Comparison of ENCODE assay signal across 8 cellular contexts in genomic region chr1:1402901-1403392, GRCh38. TPM values are rescaled to one million over a fixed set of nuclear protein-coding genes. Genes with fewer than 3 reads are reported as not detected.
DNase-seq lines count a peak whose midpoint lies in the region; ATAC-seq, FAIRE-seq and TF ChIP-seq lines count a peak whose summit lies in the region.
"Not testable (repeated sequence)": the region's sequence is repeated elsewhere in the genome, so short reads cannot be mapped to it uniquely, and the experiment has no call there.
"Had no signal": no experiment of that assay in that cellular context is flagged by ENCODE, and none has a peak within 500 bp of the region (broad histone marks: within the 10 kb centered on the region; RNA-seq: fewer than 3 reads in every experiment).

No MANE protein-coding gene starts in this region.

- H3K4me1 ChIP-seq in GM23338 (ENCODE audit: insufficient read depth) (peaks cover 19% of the 10 kb centered on the region), HepG2 (ENCODE audit: insufficient read depth, low read length) (peaks cover 57% of the 10 kb centered on the region)

- not testable (repeated sequence) for H3K27ac Mint-ChIP-seq in GM23338; neural crest cell (ENCODE audit: unreplicated experiment)
- H3K27ac Mint-ChIP-seq in T-helper 17 cell (peak overlapping the region; percentile 91), chondrocyte (ENCODE audit: unreplicated experiment) (peak overlapping the region; percentile 59)
- peak overlapping the region; percentile 96 for H3K27ac Mint-ChIP-seq in activated T-cell treated with anti-CD3 and anti-CD28 coated beads, Interleukin-2, amount 50 U/mL, for 24 hours
- peak overlapping the region; percentile 80 for H3K27ac Mint-ChIP-seq in activated naive CD8-positive, alpha-beta T cell

- H4K20me1 ChIP-seq in GM23338 (replicated peaks; ENCODE audit: insufficient read depth) (peaks cover 26% of the 10 kb centered on the region), HepG2 (ENCODE audit: insufficient read depth, low read length) (peaks cover 19% of the 10 kb centered on the region)

- H3K36me3 ChIP-seq in GM23338 (ENCODE audit: insufficient read depth) (peaks cover 42% of the 10 kb centered on the region), HepG2 (replicated peaks in 1 of 2; ENCODE audit: control insufficient read depth in 1 of 2, insufficient read depth in 2 of 2, low read length in 2 of 2) (peaks cover 6 to 30% of the 10 kb centered on the region in 2 experiments; a peak in 3 of 5 replicates)

- TF ChIP-seq CTCF in GM23338 (conservative IDR thresholded peaks at IDR 0.05; ENCODE audit: low read depth in 2 of 2); chondrocyte (IDR thresholded peaks at IDR 0.05); HepG2 (CRISPR knock-in tag; IDR thresholded peaks at IDR 0.05); neural crest cell (conservative IDR thresholded peaks at IDR 0.05): not testable (repeated sequence)

- POLR2A ChIA-PET in HepG2 (lab: Yijun Ruan, JAX): interaction anchor here (1.2 to 12.4 kb wide), 8 partner anchors 15 to 103 kb away, joined by 3 to 355 read pairs (median 10); partner anchors contain the start of genes ANKRD65 and VWA1

- in situ Hi-C loops in HepG2 (cut with HindIII; ENCODE audit: extremely low pct_ligation_motif_present, low pct_unique_long_range_greater_than_20kb): loop anchor here (5.0 kb wide), 1 partner anchor 34 kb away; the partner anchor contains the start of gene VWA1

- CTCF ChIA-PET in HepG2 (lab: Yijun Ruan, JAX; ENCODE audit: low intra/inter-chr PET ratio, low total read pairs): not testable (repeated sequence)

- WGBS in HepG2 (ENCODE audit: low lambda C conversion rate): 94% methylated on average over 9 of the region's 9 CpGs

- peaks cover 55% of the 10 kb centered on the region for H3K79me2 ChIP-seq in GM23338 (replicated peaks; ENCODE audit: insufficient read depth)
- peaks cover 58% of the 10 kb centered on the region for H3K79me2 ChIP-seq in HepG2 (ENCODE audit: insufficient read depth, low read length)

- H3K4me3 Mint-ChIP-seq in GM23338; T-helper 17 cell; activated T-cell treated with anti-CD3 and anti-CD28 coated beads, Interleukin-2, amount 50 U/mL, for 24 hours; activated naive CD8-positive, alpha-beta T cell; chondrocyte (ENCODE audit: unreplicated experiment): not testable (repeated sequence)
- peak overlapping the region; percentile 94 for H3K4me3 Mint-ChIP-seq in neural crest cell

- H2AFZ ChIP-seq in GM23338; HepG2 (ENCODE audit: low read length): not testable (repeated sequence)

- not testable (repeated sequence) for TF ChIP-seq RAD21 in HepG2 (CRISPR knock-in tag; IDR thresholded peaks at IDR 0.05)

- intact Hi-C loops in HepG2 (cut with micrococcal nuclease; ENCODE audit: unreplicated experiment): not testable (repeated sequence)

- TF ChIP-seq EP300 in HepG2 (IDR thresholded peaks at IDR 0.05; ENCODE audit: low read depth in 2 of 2, low read length in 2 of 2); HepG2 (CRISPR knock-in tag; IDR thresholded peaks at IDR 0.05; ENCODE audit: borderline replicate concordance): not testable (repeated sequence)

- not testable (repeated sequence) for H3K9ac ChIP-seq in HepG2 (ENCODE audit: insufficient read depth, low read depth, low read length)

- FAIRE-seq in HepG2 (lab: Jason Lieb, UNC): not testable (repeated sequence)

- peaks cover 35% of the 10 kb centered on the region for H3K4me1 Mint-ChIP-seq in GM23338
- peaks cover 25% of the 10 kb centered on the region for H3K4me1 Mint-ChIP-seq in T-helper 17 cell
- peaks cover 59% of the 10 kb centered on the region for H3K4me1 Mint-ChIP-seq in activated T-cell treated with anti-CD3 and anti-CD28 coated beads, Interleukin-2, amount 50 U/mL, for 24 hours (ENCODE audit: low read depth)
- H3K4me1 Mint-ChIP-seq in activated naive CD8-positive, alpha-beta T cell (ENCODE audit: low read depth): peaks cover 48% of the 10 kb centered on the region
- peaks cover 50% of the 10 kb centered on the region for H3K4me1 Mint-ChIP-seq in chondrocyte (ENCODE audit: low read depth)
- peaks cover 36% of the 10 kb centered on the region for H3K4me1 Mint-ChIP-seq in neural crest cell

- not testable (repeated sequence) for H3K27me3 ChIP-seq in GM23338 (ENCODE audit: insufficient read depth); HepG2 (ENCODE audit: control insufficient read depth in 1 of 2, insufficient read depth in 2 of 2, low read length in 2 of 2)

- DNase-seq in GM23338 (ENCODE audit: low spot score); T-helper 17 cell; activated T-cell treated with anti-CD3 and anti-CD28 coated beads, Interleukin-2, amount 50 U/mL, for 24 hours; chondrocyte (ENCODE audit: low spot score); HepG2 (ENCODE audit: low spot score); neural crest cell (ENCODE audit: low read depth, low spot score): not testable (repeated sequence)

- peaks cover 68% of the 10 kb centered on the region for H3F3A ChIP-seq in GM23338 (replicated peaks; ENCODE audit: low read depth)

- not testable (repeated sequence) for H3K9me3 ChIP-seq in T-helper 17 cell (ENCODE audit: control insufficient read depth, low read length, poor library complexity, severe bottlenecking); HepG2 (ENCODE audit: low read length)

- not testable (repeated sequence) for TF ChIP-seq POLR2A in HepG2 (IDR thresholded peaks at IDR 0.05; ENCODE audit: insufficient read depth in 1 of 2, low read depth in 2 of 2, low read length in 2 of 2)

- not testable (repeated sequence) for H3K4me2 ChIP-seq in GM23338; HepG2 (ENCODE audit: low read depth, low read length)

- ATAC-seq in GM23338, T-helper 17 cell, HepG2: not testable (repeated sequence)

- BruUV-seq in HepG2 (replicated peaks; lab: Mats Ljungman, UMichigan): not testable (repeated sequence)

- peaks cover 34% of the 10 kb centered on the region for H3K27me3 Mint-ChIP-seq in GM23338 (ENCODE audit: insufficient read depth, low read depth, poor library complexity)
- not testable (repeated sequence) for H3K27me3 Mint-ChIP-seq in T-helper 17 cell; activated T-cell treated with anti-CD3 and anti-CD28 coated beads, Interleukin-2, amount 50 U/mL, for 24 hours; activated naive CD8-positive, alpha-beta T cell; chondrocyte (ENCODE audit: low read depth); neural crest cell (ENCODE audit: low read depth)

- H3K27ac ChIP-seq in GM23338 (ENCODE audit: low read depth): peak overlapping the region; percentile 58; the same call in 1 of the 2 replicates
- not testable (repeated sequence) for H3K27ac ChIP-seq in HepG2 (ENCODE audit: extremely low read length, insufficient read depth, low read length)

- not testable (repeated sequence) for H3K4me3 ChIP-seq in GM23338; HepG2 (replicated peaks in 1 of 3; ENCODE audit: insufficient read depth in 1 of 3, low read depth in 2 of 3, low read length in 3 of 3)

- H3K36me3 Mint-ChIP-seq in GM23338 (ENCODE audit: low read depth) (peaks cover 82% of the 10 kb centered on the region), chondrocyte (ENCODE audit: low read depth) (peaks cover 21% of the 10 kb centered on the region), neural crest cell (ENCODE audit: low read depth) (peaks cover 19% of the 10 kb centered on the region)
- not testable (repeated sequence) for H3K36me3 Mint-ChIP-seq in T-helper 17 cell (ENCODE audit: low read depth); activated naive CD8-positive, alpha-beta T cell
- peaks cover 90% of the 10 kb centered on the region for H3K36me3 Mint-ChIP-seq in activated T-cell treated with anti-CD3 and anti-CD28 coated beads, Interleukin-2, amount 50 U/mL, for 24 hours (ENCODE audit: low read depth)

- not testable (repeated sequence) for H3K9me3 Mint-ChIP-seq in GM23338; activated T-cell treated with anti-CD3 and anti-CD28 coated beads, Interleukin-2, amount 50 U/mL, for 24 hours; activated naive CD8-positive, alpha-beta T cell (ENCODE audit: low read depth); chondrocyte (ENCODE audit: low read depth); neural crest cell

- not testable (repeated sequence) for H3K9me2 ChIP-seq in GM23338 (ENCODE audit: insufficient read depth)

RNA-seq across cellular contexts. Expression of gene CCNL2, which starts 3.8 kb away (rescaled TPM):
- 146 and 147 TPM in 2 replicates for total RNA-seq in GM23338 (2014; rRNA removed; shearing (Covaris generic))
- 99.4 and 115 TPM in 2 replicates for polyA plus RNA-seq in GM23338 (2016; fragmentation: Nextera tagmentation; extraction: Ambion mirVana)
- 100 to 1,000 TPM; 231 to 252 TPM for total RNA-seq in T-helper 17 cell
- total RNA-seq in chondrocyte: 153 to 176 TPM (median 161 TPM) in 3 replicates
- total RNA-seq in HepG2 (2016; rRNA removed; fragmentation: Illumina TruSeq; extraction: Trizol): 19.6 and 105 TPM in 2 replicates
- total RNA-seq in HepG2 (2016; cell fraction: cytosol; rRNA removed; fragmentation: Illumina TruSeq; extraction: Trizol; ENCODE audit: low read depth): 23.1 and 23.2 TPM in 2 replicates
- 18.4 and 112 TPM in 2 replicates for total RNA-seq in HepG2 (2016; cell fraction: insoluble cytoplasmic fraction; rRNA removed; fragmentation: Illumina TruSeq; extraction: Trizol)
- 21.7 and 25.3 TPM in 2 replicates for total RNA-seq in HepG2 (2016; cell fraction: membrane; rRNA removed; fragmentation: Illumina TruSeq; extraction: Trizol)
- total RNA-seq in HepG2 (2016; cell fraction: nucleus; rRNA removed; fragmentation: Illumina TruSeq; extraction: Trizol): 252 and 278 TPM in 2 replicates
- polyA plus RNA-seq in HepG2 (2011; rRNA removed): 340 and 452 TPM in 2 replicates
- polyA plus RNA-seq in HepG2 (2011; cell fraction: cytosol; rRNA removed): 47.9 and 55.8 TPM in 2 replicates
- polyA plus RNA-seq in HepG2 (2011; cell fraction: nucleus; rRNA removed): 3,874 and 4,178 TPM in 2 replicates
- 208 and 270 TPM in 2 replicates for polyA plus RNA-seq in HepG2 (2012)
- polyA plus RNA-seq in HepG2 (2016; cell fraction: cytosol; fragmentation: Illumina TruSeq; extraction: Trizol; ENCODE audit: low read depth): 4.2 TPM in 2 replicates
- 20.7 and 27.8 TPM in 2 replicates for polyA plus RNA-seq in HepG2 (2016; cell fraction: insoluble cytoplasmic fraction; fragmentation: Illumina TruSeq; extraction: Trizol; ENCODE audit: low read depth)
- polyA plus RNA-seq in HepG2 (2016; cell fraction: membrane; fragmentation: Illumina TruSeq; extraction: Trizol; ENCODE audit: low read depth): 9.4 TPM in 2 replicates
- polyA plus RNA-seq in HepG2 (2016; cell fraction: nucleus; fragmentation: Illumina TruSeq; extraction: Trizol; ENCODE audit: insufficient read depth, low read depth): 821 and 868 TPM in 2 replicates
- 74.3 and 99.2 TPM in 2 replicates for polyA minus RNA-seq in HepG2 (2011; rRNA and poly(A)+ RNA removed; ENCODE audit: low replicate concordance)
- 17.2 and 18.4 TPM in 2 replicates for polyA minus RNA-seq in HepG2 (2011; cell fraction: cytosol; rRNA and poly(A)+ RNA removed)
- 560 and 630 TPM in 2 replicates for polyA minus RNA-seq in HepG2 (2011; cell fraction: nucleus; rRNA and poly(A)+ RNA removed)
- total RNA-seq in neural crest cell: 249 and 261 TPM in 2 replicates

RNA-seq across cellular contexts. Expression of gene MRPL20, which starts 4.1 kb away (rescaled TPM):
- 158 and 173 TPM in 2 replicates for total RNA-seq in GM23338 (2014; rRNA removed; shearing (Covaris generic))
- polyA plus RNA-seq in GM23338 (2016; fragmentation: Nextera tagmentation; extraction: Ambion mirVana) (319 and 344 TPM in 2 replicates), HepG2 (2011; rRNA removed) (59.0 and 59.2 TPM in 2 replicates)
- total RNA-seq in T-helper 17 cell (10 to 100 TPM; 88.0 to 92.1 TPM), chondrocyte (69.2 to 95.3 TPM (median 75.7 TPM) in 3 replicates), HepG2 (2016; rRNA removed; fragmentation: Illumina TruSeq; extraction: Trizol) (127 and 175 TPM in 2 replicates), neural crest cell (113 and 117 TPM in 2 replicates)
- total RNA-seq in HepG2 (2016; cell fraction: cytosol; rRNA removed; fragmentation: Illumina TruSeq; extraction: Trizol; ENCODE audit: low read depth): 95.7 and 120 TPM in 2 replicates
- total RNA-seq in HepG2 (2016; cell fraction: insoluble cytoplasmic fraction; rRNA removed; fragmentation: Illumina TruSeq; extraction: Trizol): 134 and 183 TPM in 2 replicates
- total RNA-seq in HepG2 (2016; cell fraction: membrane; rRNA removed; fragmentation: Illumina TruSeq; extraction: Trizol): 123 and 133 TPM in 2 replicates
- 46.7 and 58.9 TPM in 2 replicates for total RNA-seq in HepG2 (2016; cell fraction: nucleus; rRNA removed; fragmentation: Illumina TruSeq; extraction: Trizol)
- polyA plus RNA-seq in HepG2 (2011; cell fraction: cytosol; rRNA removed): 66.2 and 67.4 TPM in 2 replicates
- 66.3 and 68.1 TPM in 2 replicates for polyA plus RNA-seq in HepG2 (2011; cell fraction: nucleus; rRNA removed)
- 76.2 and 77.0 TPM in 2 replicates for polyA plus RNA-seq in HepG2 (2012)
- 118 and 143 TPM in 2 replicates for polyA plus RNA-seq in HepG2 (2016; cell fraction: cytosol; fragmentation: Illumina TruSeq; extraction: Trizol; ENCODE audit: low read depth)
- 188 and 207 TPM in 2 replicates for polyA plus RNA-seq in HepG2 (2016; cell fraction: insoluble cytoplasmic fraction; fragmentation: Illumina TruSeq; extraction: Trizol; ENCODE audit: low read depth)
- 122 and 127 TPM in 2 replicates for polyA plus RNA-seq in HepG2 (2016; cell fraction: membrane; fragmentation: Illumina TruSeq; extraction: Trizol; ENCODE audit: low read depth)
- polyA plus RNA-seq in HepG2 (2016; cell fraction: nucleus; fragmentation: Illumina TruSeq; extraction: Trizol; ENCODE audit: insufficient read depth, low read depth): 127 and 138 TPM in 2 replicates
- polyA minus RNA-seq in HepG2 (2011; rRNA and poly(A)+ RNA removed; ENCODE audit: low replicate concordance): 58.2 and 96.6 TPM in 2 replicates
- 26.2 and 30.6 TPM in 2 replicates for polyA minus RNA-seq in HepG2 (2011; cell fraction: cytosol; rRNA and poly(A)+ RNA removed)
- 29.2 and 39.5 TPM in 2 replicates for polyA minus RNA-seq in HepG2 (2011; cell fraction: nucleus; rRNA and poly(A)+ RNA removed)

RNA-seq across cellular contexts. Expression of gene ANKRD65, which starts 18.1 kb away (rescaled TPM):
- total RNA-seq in GM23338 (2014; rRNA removed; shearing (Covaris generic)): 1.7 and 1.8 TPM in 2 replicates
- 1.6 and 2.6 TPM in 2 replicates for polyA plus RNA-seq in GM23338 (2016; fragmentation: Nextera tagmentation; extraction: Ambion mirVana)
- total RNA-seq in T-helper 17 cell: not detected
- not detected in 3 replicates for total RNA-seq in chondrocyte
- 28.3 and 30.1 TPM in 2 replicates for total RNA-seq in HepG2 (2016; rRNA removed; fragmentation: Illumina TruSeq; extraction: Trizol)
- 5.3 and 5.6 TPM in 2 replicates for total RNA-seq in HepG2 (2016; cell fraction: cytosol; rRNA removed; fragmentation: Illumina TruSeq; extraction: Trizol; ENCODE audit: low read depth)
- 28.5 and 29.3 TPM in 2 replicates for total RNA-seq in HepG2 (2016; cell fraction: insoluble cytoplasmic fraction; rRNA removed; fragmentation: Illumina TruSeq; extraction: Trizol)
- 16.0 and 16.3 TPM in 2 replicates for total RNA-seq in HepG2 (2016; cell fraction: membrane; rRNA removed; fragmentation: Illumina TruSeq; extraction: Trizol)
- 18.0 and 19.5 TPM in 2 replicates for total RNA-seq in HepG2 (2016; cell fraction: nucleus; rRNA removed; fragmentation: Illumina TruSeq; extraction: Trizol)
- 12.1 and 13.2 TPM in 2 replicates for polyA plus RNA-seq in HepG2 (2011; rRNA removed)
- polyA plus RNA-seq in HepG2 (2011; cell fraction: cytosol; rRNA removed): 13.0 and 16.9 TPM in 2 replicates
- 27.8 and 28.7 TPM in 2 replicates for polyA plus RNA-seq in HepG2 (2011; cell fraction: nucleus; rRNA removed)
- polyA plus RNA-seq in HepG2 (2012): 7.1 and 8.2 TPM in 2 replicates
- polyA plus RNA-seq in HepG2 (2016; cell fraction: cytosol; fragmentation: Illumina TruSeq; extraction: Trizol; ENCODE audit: low read depth): 5.0 TPM in 2 replicates
- polyA plus RNA-seq in HepG2 (2016; cell fraction: insoluble cytoplasmic fraction; fragmentation: Illumina TruSeq; extraction: Trizol; ENCODE audit: low read depth): 30.0 and 31.6 TPM in 2 replicates
- polyA plus RNA-seq in HepG2 (2016; cell fraction: membrane; fragmentation: Illumina TruSeq; extraction: Trizol; ENCODE audit: low read depth): 11.4 and 12.1 TPM in 2 replicates
- 45.0 and 48.7 TPM in 2 replicates for polyA plus RNA-seq in HepG2 (2016; cell fraction: nucleus; fragmentation: Illumina TruSeq; extraction: Trizol; ENCODE audit: insufficient read depth, low read depth)
- polyA minus RNA-seq in HepG2 (2011; rRNA and poly(A)+ RNA removed; ENCODE audit: low replicate concordance): 9.7 TPM in 1 of 2 replicates, not detected in the other
- 5.6 and 6.6 TPM in 2 replicates for polyA minus RNA-seq in HepG2 (2011; cell fraction: cytosol; rRNA and poly(A)+ RNA removed)
- 2.6 and 3.6 TPM in 2 replicates for polyA minus RNA-seq in HepG2 (2011; cell fraction: nucleus; rRNA and poly(A)+ RNA removed)
- total RNA-seq in neural crest cell: 0.66 and 0.89 TPM in 2 replicates
- total RNA-seq: A673 had no signal

RNA-seq across cellular contexts. Expression of gene AURKAIP1, which starts 27.9 kb away (rescaled TPM):
- 156 and 167 TPM in 2 replicates for total RNA-seq in GM23338 (2014; rRNA removed; shearing (Covaris generic))
- polyA plus RNA-seq in GM23338 (2016; fragmentation: Nextera tagmentation; extraction: Ambion mirVana): 355 and 369 TPM in 2 replicates
- 10 to 100 TPM; 58.3 to 62.6 TPM for total RNA-seq in T-helper 17 cell
- total RNA-seq in chondrocyte: 86.8 to 128 TPM (median 89.0 TPM) in 3 replicates
- total RNA-seq in HepG2 (2016; rRNA removed; fragmentation: Illumina TruSeq; extraction: Trizol): 161 and 175 TPM in 2 replicates
- 241 and 331 TPM in 2 replicates for total RNA-seq in HepG2 (2016; cell fraction: cytosol; rRNA removed; fragmentation: Illumina TruSeq; extraction: Trizol; ENCODE audit: low read depth)
- total RNA-seq in HepG2 (2016; cell fraction: insoluble cytoplasmic fraction; rRNA removed; fragmentation: Illumina TruSeq; extraction: Trizol): 166 and 180 TPM in 2 replicates
- total RNA-seq in HepG2 (2016; cell fraction: membrane; rRNA removed; fragmentation: Illumina TruSeq; extraction: Trizol): 203 and 269 TPM in 2 replicates
- 65.3 and 65.7 TPM in 2 replicates for total RNA-seq in HepG2 (2016; cell fraction: nucleus; rRNA removed; fragmentation: Illumina TruSeq; extraction: Trizol)
- polyA plus RNA-seq in HepG2 (2011; rRNA removed): 64.6 and 69.5 TPM in 2 replicates
- polyA plus RNA-seq in HepG2 (2011; cell fraction: cytosol; rRNA removed): 51.1 and 98.6 TPM in 2 replicates
- polyA plus RNA-seq in HepG2 (2011; cell fraction: nucleus; rRNA removed): 63.9 and 74.1 TPM in 2 replicates
- 48.0 and 50.3 TPM in 2 replicates for polyA plus RNA-seq in HepG2 (2012)
- 247 and 325 TPM in 2 replicates for polyA plus RNA-seq in HepG2 (2016; cell fraction: cytosol; fragmentation: Illumina TruSeq; extraction: Trizol; ENCODE audit: low read depth)
- polyA plus RNA-seq in HepG2 (2016; cell fraction: insoluble cytoplasmic fraction; fragmentation: Illumina TruSeq; extraction: Trizol; ENCODE audit: low read depth): 159 and 164 TPM in 2 replicates
- 168 and 213 TPM in 2 replicates for polyA plus RNA-seq in HepG2 (2016; cell fraction: membrane; fragmentation: Illumina TruSeq; extraction: Trizol; ENCODE audit: low read depth)
- 120 TPM in 2 replicates for polyA plus RNA-seq in HepG2 (2016; cell fraction: nucleus; fragmentation: Illumina TruSeq; extraction: Trizol; ENCODE audit: insufficient read depth, low read depth)
- 15.2 and 21.3 TPM in 2 replicates for polyA minus RNA-seq in HepG2 (2011; rRNA and poly(A)+ RNA removed; ENCODE audit: low replicate concordance)
- 17.7 and 18.0 TPM in 2 replicates for polyA minus RNA-seq in HepG2 (2011; cell fraction: cytosol; rRNA and poly(A)+ RNA removed)
- polyA minus RNA-seq in HepG2 (2011; cell fraction: nucleus; rRNA and poly(A)+ RNA removed): 11.1 and 11.9 TPM in 2 replicates
- total RNA-seq in neural crest cell: 127 and 128 TPM in 2 replicates

RNA-seq across cellular contexts. Expression of gene VWA1, which starts 32.5 kb away (rescaled TPM):
- total RNA-seq in GM23338 (2014; rRNA removed; shearing (Covaris generic)): 21.9 and 31.5 TPM in 2 replicates
- 7.2 and 7.9 TPM in 2 replicates for polyA plus RNA-seq in GM23338 (2016; fragmentation: Nextera tagmentation; extraction: Ambion mirVana)
- not detected for total RNA-seq in T-helper 17 cell
- 12.5 to 27.2 TPM (median 24.3 TPM) in 3 replicates for total RNA-seq in chondrocyte
- 25.1 and 57.5 TPM in 2 replicates for total RNA-seq in HepG2 (2016; rRNA removed; fragmentation: Illumina TruSeq; extraction: Trizol)
- total RNA-seq in HepG2 (2016; cell fraction: cytosol; rRNA removed; fragmentation: Illumina TruSeq; extraction: Trizol; ENCODE audit: low read depth): 4.5 and 4.7 TPM in 2 replicates
- 23.6 and 57.6 TPM in 2 replicates for total RNA-seq in HepG2 (2016; cell fraction: insoluble cytoplasmic fraction; rRNA removed; fragmentation: Illumina TruSeq; extraction: Trizol)
- total RNA-seq in HepG2 (2016; cell fraction: membrane; rRNA removed; fragmentation: Illumina TruSeq; extraction: Trizol): 12.5 and 16.0 TPM in 2 replicates
- 51.4 and 68.6 TPM in 2 replicates for total RNA-seq in HepG2 (2016; cell fraction: nucleus; rRNA removed; fragmentation: Illumina TruSeq; extraction: Trizol)
- polyA plus RNA-seq in HepG2 (2011; rRNA removed): 40.9 and 61.3 TPM in 2 replicates
- polyA plus RNA-seq in HepG2 (2011; cell fraction: cytosol; rRNA removed): 31.3 and 57.3 TPM in 2 replicates
- polyA plus RNA-seq in HepG2 (2011; cell fraction: nucleus; rRNA removed): 80.8 and 81.7 TPM in 2 replicates
- polyA plus RNA-seq in HepG2 (2012): 28.6 and 31.7 TPM in 2 replicates
- 6.7 and 8.2 TPM in 2 replicates for polyA plus RNA-seq in HepG2 (2016; cell fraction: cytosol; fragmentation: Illumina TruSeq; extraction: Trizol; ENCODE audit: low read depth)
- 32.1 and 34.9 TPM in 2 replicates for polyA plus RNA-seq in HepG2 (2016; cell fraction: insoluble cytoplasmic fraction; fragmentation: Illumina TruSeq; extraction: Trizol; ENCODE audit: low read depth)
- polyA plus RNA-seq in HepG2 (2016; cell fraction: membrane; fragmentation: Illumina TruSeq; extraction: Trizol; ENCODE audit: low read depth): 16.7 and 17.0 TPM in 2 replicates
- 140 and 151 TPM in 2 replicates for polyA plus RNA-seq in HepG2 (2016; cell fraction: nucleus; fragmentation: Illumina TruSeq; extraction: Trizol; ENCODE audit: insufficient read depth, low read depth)
- 0.05 and 92.8 TPM in 2 replicates for polyA minus RNA-seq in HepG2 (2011; rRNA and poly(A)+ RNA removed; ENCODE audit: low replicate concordance)
- 48.6 and 49.4 TPM in 2 replicates for polyA minus RNA-seq in HepG2 (2011; cell fraction: cytosol; rRNA and poly(A)+ RNA removed)
- polyA minus RNA-seq in HepG2 (2011; cell fraction: nucleus; rRNA and poly(A)+ RNA removed): 12.6 and 15.8 TPM in 2 replicates
- total RNA-seq in neural crest cell: 8.9 and 9.6 TPM in 2 replicates
